ENCODE assay signal across 1 cellular context in the genomic region with DNA sequence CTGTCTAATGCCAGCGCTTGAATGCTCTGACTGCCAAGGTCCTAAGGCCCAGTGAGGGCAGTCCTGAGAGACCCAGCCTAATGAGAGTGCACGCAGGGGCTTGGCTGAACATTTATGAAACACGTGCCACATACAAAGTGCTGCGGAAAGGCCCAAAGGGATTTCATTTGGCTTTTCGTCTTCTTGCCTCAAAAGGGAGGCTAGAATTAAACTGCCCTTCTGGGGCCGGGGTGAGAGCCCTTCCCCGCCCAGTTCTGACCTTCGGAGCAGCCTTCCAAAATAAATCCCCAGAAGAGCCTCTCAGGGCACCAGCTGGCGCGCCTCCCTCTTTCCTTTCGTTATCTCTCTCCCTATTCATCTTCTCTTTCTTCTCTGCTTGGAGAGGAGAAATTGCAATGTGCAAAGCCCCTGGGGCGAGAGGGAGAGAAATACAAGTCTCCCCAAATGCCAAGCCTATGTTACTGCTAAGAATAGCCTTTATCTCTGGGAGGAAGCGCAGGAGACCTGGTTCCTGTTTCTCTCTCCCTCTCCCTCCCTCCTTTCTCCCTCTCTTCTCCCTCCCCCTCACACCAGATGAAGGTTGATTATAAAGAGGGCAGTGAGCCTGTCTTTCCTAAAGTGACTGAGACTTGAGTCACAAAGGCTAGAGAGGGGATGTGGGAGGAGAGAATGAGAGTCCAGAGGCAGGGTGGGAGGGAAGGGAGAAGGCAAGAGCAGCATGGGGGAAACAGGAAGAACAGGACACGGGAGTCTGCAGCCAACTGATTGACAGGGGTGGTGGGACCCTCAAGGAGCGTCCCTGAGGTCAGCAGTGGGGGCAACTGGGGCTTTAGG.
TF ChIP-seq lines count a peak whose summit lies in the region.

No MANE protein-coding gene starts in this region.

TF ChIP-seq in HCT116, 20 proteins besides CTCF, POLR2A, EP300 and RAD21 (continued from another document):
- TF ChIP-seq, protein P1, sequence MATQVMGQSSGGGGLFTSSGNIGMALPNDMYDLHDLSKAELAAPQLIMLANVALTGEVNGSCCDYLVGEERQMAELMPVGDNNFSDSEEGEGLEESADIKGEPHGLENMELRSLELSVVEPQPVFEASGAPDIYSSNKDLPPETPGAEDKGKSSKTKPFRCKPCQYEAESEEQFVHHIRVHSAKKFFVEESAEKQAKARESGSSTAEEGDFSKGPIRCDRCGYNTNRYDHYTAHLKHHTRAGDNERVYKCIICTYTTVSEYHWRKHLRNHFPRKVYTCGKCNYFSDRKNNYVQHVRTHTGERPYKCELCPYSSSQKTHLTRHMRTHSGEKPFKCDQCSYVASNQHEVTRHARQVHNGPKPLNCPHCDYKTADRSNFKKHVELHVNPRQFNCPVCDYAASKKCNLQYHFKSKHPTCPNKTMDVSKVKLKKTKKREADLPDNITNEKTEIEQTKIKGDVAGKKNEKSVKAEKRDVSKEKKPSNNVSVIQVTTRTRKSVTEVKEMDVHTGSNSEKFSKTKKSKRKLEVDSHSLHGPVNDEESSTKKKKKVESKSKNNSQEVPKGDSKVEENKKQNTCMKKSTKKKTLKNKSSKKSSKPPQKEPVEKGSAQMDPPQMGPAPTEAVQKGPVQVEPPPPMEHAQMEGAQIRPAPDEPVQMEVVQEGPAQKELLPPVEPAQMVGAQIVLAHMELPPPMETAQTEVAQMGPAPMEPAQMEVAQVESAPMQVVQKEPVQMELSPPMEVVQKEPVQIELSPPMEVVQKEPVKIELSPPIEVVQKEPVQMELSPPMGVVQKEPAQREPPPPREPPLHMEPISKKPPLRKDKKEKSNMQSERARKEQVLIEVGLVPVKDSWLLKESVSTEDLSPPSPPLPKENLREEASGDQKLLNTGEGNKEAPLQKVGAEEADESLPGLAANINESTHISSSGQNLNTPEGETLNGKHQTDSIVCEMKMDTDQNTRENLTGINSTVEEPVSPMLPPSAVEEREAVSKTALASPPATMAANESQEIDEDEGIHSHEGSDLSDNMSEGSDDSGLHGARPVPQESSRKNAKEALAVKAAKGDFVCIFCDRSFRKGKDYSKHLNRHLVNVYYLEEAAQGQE (IDR thresholded peaks at IDR 0.05; ENCODE audit: low read depth), result no peak
- TF ChIP-seq CBX3 (IDR thresholded peaks at IDR 0.05; ENCODE audit: low read depth) (peak; percentile 89; the same call in 1 of the 2 replicates), SP1 (IDR thresholded peaks at IDR 0.05; ENCODE audit: low read depth) (peak; percentile 93), ZNF274 (IDR thresholded peaks at IDR 0.05; ENCODE audit: low read depth, low read length) (no peak), ELF1 (IDR thresholded peaks at IDR 0.05; ENCODE audit: borderline replicate concordance, low read depth) (no peak), CEBPB (IDR thresholded peaks at IDR 0.05; ENCODE audit: low read depth) (peak; percentile 46; the same call in 1 of the 2 replicates), EGR1 (IDR thresholded peaks at IDR 0.05; ENCODE audit: low read depth) (peak; percentile 76), SIN3A (IDR thresholded peaks at IDR 0.05; ENCODE audit: low read depth) (no peak), FOSL1 (IDR thresholded peaks at IDR 0.05; ENCODE audit: low read depth) (peak; percentile 96), EZH2phosphoT487 (IDR thresholded peaks at IDR 0.05; ENCODE audit: borderline replicate concordance) (no peak), EZH2 (IDR thresholded peaks at IDR 0.05) (no peak), TCF7L2 (IDR thresholded peaks at IDR 0.05; ENCODE audit: borderline replicate concordance, extremely low read depth, insufficient read depth, insufficient read length) (peak; percentile 56)
- TF ChIP-seq, protein P2, sequence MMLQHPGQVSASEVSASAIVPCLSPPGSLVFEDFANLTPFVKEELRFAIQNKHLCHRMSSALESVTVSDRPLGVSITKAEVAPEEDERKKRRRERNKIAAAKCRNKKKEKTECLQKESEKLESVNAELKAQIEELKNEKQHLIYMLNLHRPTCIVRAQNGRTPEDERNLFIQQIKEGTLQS (IDR thresholded peaks at IDR 0.05), result no peak
